20 cellular contexts compared by ENCODE assay signal in the genomic region with DNA sequence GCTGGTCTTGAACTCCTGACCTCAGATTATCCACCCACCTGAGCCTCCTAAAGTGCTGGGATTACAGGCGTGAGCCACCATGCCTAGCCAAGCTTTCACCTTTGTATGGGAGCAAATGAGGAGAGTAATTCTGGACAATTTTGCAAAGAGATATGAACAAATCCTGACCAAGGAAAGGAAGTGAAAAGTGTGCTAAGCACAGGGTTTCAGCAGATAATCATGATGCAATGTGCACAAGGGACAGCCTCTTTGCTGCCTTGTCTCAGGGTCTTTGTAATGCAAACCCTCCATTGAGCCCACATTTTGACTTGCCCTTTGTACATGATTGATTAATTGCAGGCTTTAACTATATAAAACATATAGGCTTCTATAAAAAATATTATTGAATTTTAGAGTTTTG.
"Had no signal": no experiment of that assay in that cellular context is flagged by ENCODE, and none has a peak within 500 bp of the region (broad histone marks: within the 10 kb centered on the region; RNA-seq: fewer than 3 reads in every experiment).

No MANE protein-coding gene starts in this region.

- H3K27ac ChIP-seq: hepatocyte, left ventricle myocardium inferior, lower lobe of right lung, ovary, right atrium auricular region, sigmoid colon, skin epidermis, stomach, thoracic aorta, transverse colon had no signal

- H3K4me3 ChIP-seq: hepatocyte, left ventricle myocardium inferior, lower lobe of right lung, ovary, right atrium auricular region, sigmoid colon, skin epidermis, stomach, thoracic aorta, transverse colon had no signal

- H3K4me1 ChIP-seq: lower lobe of right lung, right atrium auricular region had no signal

- H3K4me2 ChIP-seq: hepatocyte had no signal

- ATAC-seq: foreskin keratinocyte, left cardiac atrium, natural killer cell had no signal

- H3K9me3 ChIP-seq: lower lobe of right lung, ovary, right atrium auricular region, sigmoid colon, stomach, thoracic aorta, transverse colon had no signal

- H3K79me2 ChIP-seq: hepatocyte had no signal

- H2AFZ ChIP-seq: hepatocyte had no signal

- DNase-seq: erythroblast; foreskin keratinocyte; head of caudate nucleus; kidney; left cardiac atrium; left ventricle myocardium inferior; lower lobe of right lung; natural killer cell; nucleus accumbens; ovary; sigmoid colon; stimulated activated CD4-positive, alpha-beta T cell treated with anti-CD3 and anti-CD28 coated beads, Interleukin-12 subunit alpha, Interleukin-12 subunit beta, amount 100 ng/mL, for 4 hours; stimulated activated naive CD4-positive, alpha-beta T cell; stomach; substantia nigra; transverse colon had no signal

- H3K27me3 ChIP-seq: foreskin keratinocyte, hepatocyte, ovary, right atrium auricular region, sigmoid colon, stomach, transverse colon had no signal

- H3K36me3 ChIP-seq: left ventricle myocardium inferior, lower lobe of right lung, ovary, right atrium auricular region, sigmoid colon, stomach, thoracic aorta, transverse colon had no signal
